Comparison of ENCODE assay signal across 17 cellular contexts in genomic region chr10:120436431-120437142, GRCh38. TPM values are rescaled to one million over a fixed set of nuclear protein-coding genes. Genes with fewer than 3 reads are reported as not detected.
DNase-seq lines count a peak whose midpoint lies in the region; ATAC-seq, FAIRE-seq and TF ChIP-seq lines count a peak whose summit lies in the region.
"Had no signal": no experiment of that assay in that cellular context is flagged by ENCODE, and none has a peak within 500 bp of the region (broad histone marks: within the 10 kb centered on the region; RNA-seq: fewer than 3 reads in every experiment).

No MANE protein-coding gene starts in this region.

- no peak for ATAC-seq in GM21528 (IDR thresholded peaks at IDR 0.05; ENCODE audit: low FRiP score, unreplicated experiment)
- ATAC-seq in natural killer cell treated with Interleukin-12 subunit alpha and Interleukin-12 subunit beta and Interleukin-15 and Interleukin-18, amount 100 ng/mL, for 72 hours, result no peak
- ATAC-seq: gastrocnemius medialis, T-helper 17 cell had no signal

- no peaks in the 10 kb centered on the region for H3K9me3 ChIP-seq in GM23248 (ENCODE audit: low read depth)
- H3K9me3 ChIP-seq: gastrocnemius medialis had no signal

- no peaks in the 10 kb centered on the region for H3K27me3 ChIP-seq in GM23248 (replicated peaks; ENCODE audit: insufficient read depth)
- H3K27me3 ChIP-seq: gastrocnemius medialis had no signal

- no peaks in the 10 kb centered on the region for H3K79me2 ChIP-seq in GM23248 (ENCODE audit: insufficient read depth)

- no peaks in the 10 kb centered on the region for H3K36me3 ChIP-seq in GM23248 (ENCODE audit: low read depth)
- H3K36me3 ChIP-seq: gastrocnemius medialis had no signal

- H3K27me3 Mint-ChIP-seq in natural killer cell treated with Interleukin-12 subunit alpha and Interleukin-12 subunit beta and Interleukin-15 and Interleukin-18, amount 100 ng/mL, for 72 hours, result peaks cover under 1 to 8% of the 10 kb centered on the region in 2 donors

- TF ChIP-seq CTCF in epithelial cell of proximal tubule (conservative IDR thresholded peaks at IDR 0.05; ENCODE audit: low read depth, low read length), result peak; percentile 44

- H3K9ac ChIP-seq in GM23248, result no peak overlapping the region

- 59 to 63% methylated on average over 7 of the region's 7 CpGs for WGBS in GM23248 (ENCODE audit: low coverage in 1 of 2, low lambda C conversion rate in 2 of 2, missing lambda C conversion rate in 2 of 2), 2 experiments

- H3F3A ChIP-seq in GM23248 (ENCODE audit: insufficient read depth), result no peaks in the 10 kb centered on the region

- H3K9me2 ChIP-seq in GM23248 (ENCODE audit: insufficient read depth), result no peaks in the 10 kb centered on the region

- DNase-seq in A172 (ENCODE audit: low spot score) (peak; percentile 23), GM23248 (peak; percentile 59), RCC 7860 (ENCODE audit: low spot score) (peak; percentile 59), epithelial cell of proximal tubule (ENCODE audit: low read depth) (no peak), iPS-NIHi11 (ENCODE audit: low spot score) (no peak), NCI-H1930 (lab: John Stamatoyannopoulos, UW) (no peak)
- DNase-seq in natural killer cell treated with Interleukin-12 subunit alpha and Interleukin-12 subunit beta and Interleukin-15 and Interleukin-18, amount 100 ng/mL, for 72 hours (ENCODE audit: low spot score), result no peak
- DNase-seq: activated CD4-positive, CD25-positive, alpha-beta regulatory T cell treated with anti-CD3 and anti-CD28 coated beads, Interleukin-2, amount 50 U/mL, for 72 hours; COR-L47; gastrocnemius medialis; H9; KG1; NCI-H1092 treated with DMSO at 0.1 percent for 48 hours; Right ventricle myocardium superior; T-helper 17 cell had no signal

- in situ Hi-C loops in GM23248 (cut with MboI), result no loop called here

- FAIRE-seq in RCC 7860 (lab: Jason Lieb, UNC), result no peak
- FAIRE-seq: G401.6 had no signal

- H3K4me3 ChIP-seq in GM23248 (no peak overlapping the region), epithelial cell of proximal tubule (ENCODE audit: low read depth, low read length) (no peak overlapping the region)
- H3K4me3 ChIP-seq: gastrocnemius medialis had no signal

- H3K9me3 Mint-ChIP-seq in natural killer cell treated with Interleukin-12 subunit alpha and Interleukin-12 subunit beta and Interleukin-15 and Interleukin-18, amount 100 ng/mL, for 72 hours, result no peaks in the 10 kb centered on the region
- H3K9me3 Mint-ChIP-seq: H9 had no signal

- H4K20me1 ChIP-seq in GM23248 (ENCODE audit: insufficient read depth), result no peaks in the 10 kb centered on the region

- H3K4me1 Mint-ChIP-seq in natural killer cell treated with Interleukin-12 subunit alpha and Interleukin-12 subunit beta and Interleukin-15 and Interleukin-18, amount 100 ng/mL, for 72 hours (ENCODE audit: low read depth in 2 of 2), result peaks cover 0 to under 1% of the 10 kb centered on the region in 2 donors
- H3K4me1 Mint-ChIP-seq: T-helper 17 cell had no signal

- peaks cover 8% of the 10 kb centered on the region; the same call in 1 of the 2 replicates for H3K4me1 ChIP-seq in GM23248 (ENCODE audit: insufficient read depth)
- H3K4me1 ChIP-seq: gastrocnemius medialis had no signal

- H3K36me3 Mint-ChIP-seq in natural killer cell treated with Interleukin-12 subunit alpha and Interleukin-12 subunit beta and Interleukin-15 and Interleukin-18, amount 100 ng/mL, for 72 hours, result no peaks in the 10 kb centered on the region

- no peak overlapping the region for H2AFZ ChIP-seq in GM23248

- no peak overlapping the region for H3K27ac Mint-ChIP-seq in natural killer cell treated with Interleukin-12 subunit alpha and Interleukin-12 subunit beta and Interleukin-15 and Interleukin-18, amount 100 ng/mL, for 72 hours
- H3K27ac Mint-ChIP-seq: H9, T-helper 17 cell had no signal

- no peak overlapping the region for H3K4me3 Mint-ChIP-seq in natural killer cell treated with Interleukin-12 subunit alpha and Interleukin-12 subunit beta and Interleukin-15 and Interleukin-18, amount 100 ng/mL, for 72 hours
- H3K4me3 Mint-ChIP-seq: H9, T-helper 17 cell had no signal

- H3K4me2 ChIP-seq in GM23248 (ENCODE audit: unreplicated experiment), result no peak overlapping the region

- H3K27ac ChIP-seq in GM23248, result no peak overlapping the region
- H3K27ac ChIP-seq: gastrocnemius medialis had no signal

RNA-seq across cellular contexts. Expression of gene PLPP4, which starts 20.4 kb away (rescaled TPM):
- total RNA-seq in A172 (2014; rRNA removed; shearing (Covaris generic)), result 10.5 and 11.7 TPM in 2 replicates
- total RNA-seq in GM23248 (2014; rRNA removed; shearing (Covaris generic)), result 22.5 and 30.0 TPM in 2 replicates
- 32.1 and 34.4 TPM in 2 replicates for polyA plus RNA-seq in GM23248 (2016; fragmentation: Nextera tagmentation; extraction: Ambion mirVana)
- 3.7 and 3.9 TPM in 2 replicates for total RNA-seq in epithelial cell of proximal tubule
- total RNA-seq in natural killer cell treated with Interleukin-12 subunit alpha and Interleukin-12 subunit beta and Interleukin-15 and Interleukin-18, amount 100 ng/mL, for 72 hours, result not detected
- total RNA-seq: gastrocnemius medialis, H9, Right ventricle myocardium superior, T-helper 17 cell had no signal

Comparison
In these comparisons a context has a peak if more than half of its experiments do, and no peak if none do; other contexts are left out.
1. DNase-seq: peak in A172 (single experiment), GM23248 (single experiment) and RCC 7860 (single experiment); none in epithelial cell of proximal tubule (single experiment), iPS-NIHi11 (single experiment), natural killer cell treated with Interleukin-12 subunit alpha and Interleukin-12 subunit beta and Interleukin-15 and Interleukin-18, amount 100 ng/mL, for 72 hours (single experiment) and NCI-H1930 (0 of 2).